In the genomic region with DNA sequence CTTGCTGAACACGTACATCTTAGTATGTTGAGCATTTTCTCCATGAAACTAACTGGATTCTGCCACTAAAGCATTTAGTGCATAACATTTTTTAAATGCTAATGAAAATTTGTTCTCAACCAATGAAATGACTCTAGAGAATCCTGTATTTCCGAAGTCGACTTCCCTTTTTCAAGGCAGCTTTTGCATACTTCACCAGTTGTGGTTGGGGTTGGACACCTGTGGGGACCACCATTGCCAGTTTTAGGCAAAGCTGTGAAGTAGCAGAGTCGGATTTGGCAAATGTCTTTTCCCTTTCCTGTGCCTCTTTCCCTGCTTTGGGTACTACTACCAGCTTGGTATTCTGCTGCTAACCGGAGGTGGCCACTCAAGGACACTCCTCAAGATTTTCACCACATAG, we compare ENCODE assay signal across 1 cellular context.
TF ChIP-seq lines count a peak whose summit lies in the region.

No MANE protein-coding gene starts in this region.

TF ChIP-seq in GM12878, 131 proteins besides CTCF, POLR2A, EP300 and RAD21:
- no peak for TF ChIP-seq SRF (IDR thresholded peaks at IDR 0.05; ENCODE audit: low read depth in 2 of 2, low read length in 2 of 2)
- TF ChIP-seq, protein P1, sequence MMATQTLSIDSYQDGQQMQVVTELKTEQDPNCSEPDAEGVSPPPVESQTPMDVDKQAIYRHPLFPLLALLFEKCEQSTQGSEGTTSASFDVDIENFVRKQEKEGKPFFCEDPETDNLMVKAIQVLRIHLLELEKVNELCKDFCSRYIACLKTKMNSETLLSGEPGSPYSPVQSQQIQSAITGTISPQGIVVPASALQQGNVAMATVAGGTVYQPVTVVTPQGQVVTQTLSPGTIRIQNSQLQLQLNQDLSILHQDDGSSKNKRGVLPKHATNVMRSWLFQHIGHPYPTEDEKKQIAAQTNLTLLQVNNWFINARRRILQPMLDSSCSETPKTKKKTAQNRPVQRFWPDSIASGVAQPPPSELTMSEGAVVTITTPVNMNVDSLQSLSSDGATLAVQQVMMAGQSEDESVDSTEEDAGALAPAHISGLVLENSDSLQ (IDR thresholded peaks at IDR 0.05), result no peak
- TF ChIP-seq RBBP5 (conservative IDR thresholded peaks at IDR 0.05), result no peak
- no peak for TF ChIP-seq NBN (IDR thresholded peaks at IDR 0.05)
- TF ChIP-seq SPI1 (IDR thresholded peaks at IDR 0.05; ENCODE audit: borderline replicate concordance, insufficient read depth, low read depth, low read length), result 0 out of 2 replicates have a peak, but pooled peaks have one; percentile 38
- TF ChIP-seq, protein P2, sequence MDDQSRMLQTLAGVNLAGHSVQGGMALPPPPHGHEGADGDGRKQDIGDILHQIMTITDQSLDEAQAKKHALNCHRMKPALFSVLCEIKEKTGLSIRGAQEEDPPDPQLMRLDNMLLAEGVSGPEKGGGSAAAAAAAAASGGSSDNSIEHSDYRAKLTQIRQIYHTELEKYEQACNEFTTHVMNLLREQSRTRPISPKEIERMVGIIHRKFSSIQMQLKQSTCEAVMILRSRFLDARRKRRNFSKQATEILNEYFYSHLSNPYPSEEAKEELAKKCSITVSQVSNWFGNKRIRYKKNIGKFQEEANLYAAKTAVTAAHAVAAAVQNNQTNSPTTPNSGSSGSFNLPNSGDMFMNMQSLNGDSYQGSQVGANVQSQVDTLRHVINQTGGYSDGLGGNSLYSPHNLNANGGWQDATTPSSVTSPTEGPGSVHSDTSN (IDR thresholded peaks at IDR 0.05; ENCODE audit: insufficient replicate concordance, low read depth, low read length), result no peak
- no peak for TF ChIP-seq NFIC (IDR thresholded peaks at IDR 0.05; ENCODE audit: low read depth, low read length)
- no peak for TF ChIP-seq MTA2 (IDR thresholded peaks at IDR 0.05; ENCODE audit: low read depth)
- TF ChIP-seq NFYA (IDR thresholded peaks at IDR 0.05; ENCODE audit: borderline replicate concordance, low read depth, low read length), result no peak
- no peak for TF ChIP-seq ZZZ3 (IDR thresholded peaks at IDR 0.05; ENCODE audit: control insufficient read depth, insufficient read length, low read depth)
- 0 out of 2 replicates have a peak, but pooled peaks have one; percentile 13 for TF ChIP-seq RUNX3 (IDR thresholded peaks at IDR 0.05; ENCODE audit: low read length)
- no peak for TF ChIP-seq TAF1 (IDR thresholded peaks at IDR 0.05; ENCODE audit: borderline replicate concordance, low read depth, low read length)
- TF ChIP-seq RCOR1 (conservative IDR thresholded peaks at IDR 0.05; ENCODE audit: low read depth, low read length), result no peak
- TF ChIP-seq FOXM1 (IDR thresholded peaks at IDR 0.05; ENCODE audit: low read depth, low read length), result no peak
TF ChIP-seq in GM12878: peak in this region for 2.
